Comparison of ENCODE assay signal across 14 cellular contexts in genomic region chr2:128395196-128395595, GRCh38.
"Had no signal": no experiment of that assay in that cellular context is flagged by ENCODE, and none has a peak within 500 bp of the region (broad histone marks: within the 10 kb centered on the region; RNA-seq: fewer than 3 reads in every experiment).

No MANE protein-coding gene starts in this region.

- H3K27me3 Mint-ChIP-seq: stimulated activated naive B cell treated with anti-CD40 and anti-IgM and Interleukin-4, amounts not matched to agents 10 μg/mL and 1 μg/mL and 100 μg/mL, for 72 hours had no signal

- H3K27ac ChIP-seq: cardiac muscle cell, colonic mucosa, neutrophil, upper lobe of left lung had no signal

- H3K4me3 Mint-ChIP-seq: activated CD4-positive, alpha-beta T cell treated with anti-CD3 and anti-CD28 coated beads for 36 hours; activated CD8-positive, alpha-beta T cell treated with anti-CD3 and anti-CD28 coated beads for 36 hours; activated naive CD4-positive, alpha-beta T cell treated with anti-CD3 and anti-CD28 coated beads, Interleukin-2, amount 10 ng/mL, durations not matched to agents 7 days and 5 days; naive B cell; stimulated activated naive B cell treated with anti-CD40 and anti-IgM and Interleukin-4, amounts not matched to agents 10 μg/mL and 1 μg/mL and 100 μg/mL, for 72 hours had no signal

- H3K4me1 Mint-ChIP-seq: activated CD4-positive, alpha-beta T cell treated with anti-CD3 and anti-CD28 coated beads for 36 hours; activated naive CD4-positive, alpha-beta T cell treated with anti-CD3 and anti-CD28 coated beads, Interleukin-2, amount 10 ng/mL, durations not matched to agents 7 days and 5 days; naive B cell had no signal

- H3K36me3 Mint-ChIP-seq: activated naive CD4-positive, alpha-beta T cell treated with anti-CD3 and anti-CD28 coated beads, Interleukin-2, amount 10 ng/mL, durations not matched to agents 7 days and 5 days; naive B cell; stimulated activated naive B cell treated with anti-CD40 and anti-IgM and Interleukin-4, amounts not matched to agents 10 μg/mL and 1 μg/mL and 100 μg/mL, for 72 hours had no signal

- H3K27me3 ChIP-seq: cardiac muscle cell, colonic mucosa, neutrophil, upper lobe of left lung had no signal

- H3K4me1 ChIP-seq: colonic mucosa, upper lobe of left lung had no signal

- H3K36me3 ChIP-seq: cardiac muscle cell, colonic mucosa, neutrophil, upper lobe of left lung had no signal

- H3K4me3 ChIP-seq: cardiac muscle cell, colonic mucosa, upper lobe of left lung had no signal

- DNase-seq: activated CD4-positive, alpha-beta T cell treated with anti-CD3 and anti-CD28 coated beads for 36 hours; activated CD8-positive, alpha-beta T cell treated with anti-CD3 and anti-CD28 coated beads for 36 hours; activated naive CD4-positive, alpha-beta T cell treated with anti-CD3 and anti-CD28 coated beads, Interleukin-2, amount 10 ng/mL, durations not matched to agents 7 days and 5 days; colonic mucosa; effector CD8-positive, alpha-beta T cell; naive B cell; right cardiac atrium; stimulated activated CD4-positive, alpha-beta T cell treated with anti-CD3 and anti-CD28 coated beads, Interleukin-2, amount 100 ng/mL, for 24 hours; stimulated activated naive B cell treated with anti-CD40 and anti-IgM and Interleukin-4, amounts not matched to agents 10 μg/mL and 1 μg/mL and 100 μg/mL, for 72 hours; substantia nigra; T-helper 9 cell had no signal

- H3K9me3 ChIP-seq: colonic mucosa, neutrophil, upper lobe of left lung had no signal

- H3K9me3 Mint-ChIP-seq: activated CD8-positive, alpha-beta T cell treated with anti-CD3 and anti-CD28 coated beads for 36 hours; activated naive CD4-positive, alpha-beta T cell treated with anti-CD3 and anti-CD28 coated beads, Interleukin-2, amount 10 ng/mL, durations not matched to agents 7 days and 5 days; naive B cell; stimulated activated naive B cell treated with anti-CD40 and anti-IgM and Interleukin-4, amounts not matched to agents 10 μg/mL and 1 μg/mL and 100 μg/mL, for 72 hours had no signal

- H3K27ac Mint-ChIP-seq: activated CD4-positive, alpha-beta T cell treated with anti-CD3 and anti-CD28 coated beads for 36 hours; activated CD8-positive, alpha-beta T cell treated with anti-CD3 and anti-CD28 coated beads for 36 hours; activated naive CD4-positive, alpha-beta T cell treated with anti-CD3 and anti-CD28 coated beads, Interleukin-2, amount 10 ng/mL, durations not matched to agents 7 days and 5 days; naive B cell; stimulated activated naive B cell treated with anti-CD40 and anti-IgM and Interleukin-4, amounts not matched to agents 10 μg/mL and 1 μg/mL and 100 μg/mL, for 72 hours had no signal
